ENCODE assay signal across 24 cellular contexts in the genomic region with DNA sequence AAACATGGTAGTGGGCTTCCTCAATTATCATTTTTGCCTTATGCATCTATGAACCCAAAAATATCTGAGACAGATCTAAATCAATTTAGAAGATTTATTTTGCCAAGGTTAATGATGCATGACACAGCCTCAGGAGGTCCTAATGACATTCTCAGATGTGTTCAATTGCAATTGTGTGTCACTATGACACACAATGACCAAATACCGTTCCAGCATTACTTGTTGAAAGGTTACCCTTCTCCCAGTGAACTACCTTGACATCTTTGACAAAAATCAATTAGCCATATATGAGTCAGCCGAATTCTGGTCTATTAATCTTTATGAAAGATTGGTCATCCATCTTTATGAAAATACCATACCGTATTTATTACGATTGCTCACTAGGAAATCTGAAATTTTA.
"Had no signal": no experiment of that assay in that cellular context is flagged by ENCODE, and none has a peak within 500 bp of the region (broad histone marks: within the 10 kb centered on the region; RNA-seq: fewer than 3 reads in every experiment).

No MANE protein-coding gene starts in this region.

- DNase-seq: activated CD4-positive, alpha-beta memory T cell treated with anti-CD3 and anti-CD28 coated beads for 36 hours; activated CD4-positive, alpha-beta T cell treated with anti-CD3 and anti-CD28 coated beads for 48 hours; activated CD8-positive, alpha-beta memory T cell treated with anti-CD3 and anti-CD28 coated beads, Interleukin-2, amount 50 U/mL, for 4 hours; activated effector memory CD4-positive, alpha-beta T cell treated with anti-CD3 and anti-CD28 coated beads, Interleukin-2, amount 50 U/mL, for 16 hours; activated naive CD4-positive, alpha-beta T cell treated with anti-CD3 and anti-CD28 coated beads for 36 hours; activated naive CD8-positive, alpha-beta T cell treated with anti-CD3 and anti-CD28 coated beads for 36 hours; activated T-cell treated with anti-CD3 and anti-CD28 coated beads, Interleukin-2, amount 50 U/mL, for 1 hour; adrenal gland; aorta; body of pancreas; cerebellar nuclear complex; colonic mucosa; effector memory CD4-positive, alpha-beta T cell; left ventricle myocardium superior; mucosa of descending colon; right cardiac atrium; spleen; stimulated activated CD4-positive, alpha-beta T cell treated with anti-CD3 and anti-CD28 coated beads, Interleukin-4, amount 100 ng/mL, for 1 hour; substantia nigra; uterus; WERI-Rb-1 had no signal

- ATAC-seq: activated CD4-positive, CD25-positive, alpha-beta regulatory T cell treated with anti-CD3 and anti-CD28 coated beads, Interleukin-2, amount 50 U/mL, for 24 hours; body of pancreas; left ventricle myocardium superior; mucosa of descending colon; natural killer cell treated with Interleukin-12 subunit alpha and Interleukin-12 subunit beta and Interleukin-15 and Interleukin-18, amount 100 ng/mL, for 72 hours; right cardiac atrium; stimulated activated effector memory CD8-positive, alpha-beta T cell treated with anti-CD3 and anti-CD28 coated beads, Interleukin-12 subunit alpha, Interleukin-12 subunit beta, amount 100 ng/mL, for 72 hours had no signal
